Comparison of ENCODE assay signal across 12 cellular contexts in genomic region chr13:108957369-108958012, GRCh38.
DNase-seq lines count a peak whose midpoint lies in the region; TF ChIP-seq lines count a peak whose summit lies in the region.
"Had no signal": no experiment of that assay in that cellular context is flagged by ENCODE, and none has a peak within 500 bp of the region (broad histone marks: within the 10 kb centered on the region; RNA-seq: fewer than 3 reads in every experiment).

No MANE protein-coding gene starts in this region.

- H3K9me3 ChIP-seq in PC-9 (ENCODE audit: insufficient read depth, low read depth) = no peaks in the 10 kb centered on the region
- H3K9me3 ChIP-seq in endodermal cell (ENCODE audit: control insufficient read depth, low read length) = no peaks in the 10 kb centered on the region
- H3K9me3 ChIP-seq in neural progenitor cell (ENCODE audit: low read depth) = no peaks in the 10 kb centered on the region
- H3K9me3 ChIP-seq in tibial artery = no peaks in the 10 kb centered on the region
- H3K9me3 ChIP-seq in colonic mucosa = no peaks in the 10 kb centered on the region
- H3K9me3 ChIP-seq: thyroid gland had no signal

- H2AFZ ChIP-seq in PC-9 = peak overlapping the region; percentile 69
- no peak overlapping the region for H2AFZ ChIP-seq in neural progenitor cell (replicated peaks)

- 0 out of 2 replicates have a peak, but pooled peaks cover 2% of the 10 kb centered on the region for H3K27me3 ChIP-seq in BJ (ENCODE audit: control insufficient read depth, insufficient read depth, low read length)
- H3K27me3 ChIP-seq in PC-9 (ENCODE audit: insufficient read depth, low read depth) = no peaks in the 10 kb centered on the region
- no peaks in the 10 kb centered on the region for H3K27me3 ChIP-seq in endodermal cell (ENCODE audit: control insufficient read depth, insufficient read depth, low read length, poor library complexity, severe bottlenecking)
- H3K27me3 ChIP-seq in neural progenitor cell = no peaks in the 10 kb centered on the region
- H3K27me3 ChIP-seq in tibial artery = no peaks in the 10 kb centered on the region
- no peaks in the 10 kb centered on the region for H3K27me3 ChIP-seq in colonic mucosa
- H3K27me3 ChIP-seq: thyroid gland had no signal

- H4K20me1 ChIP-seq in PC-9 (ENCODE audit: insufficient read depth) = no peaks in the 10 kb centered on the region
- H4K20me1 ChIP-seq in neural progenitor cell (ENCODE audit: low read depth) = no peaks in the 10 kb centered on the region

- H3K4me3 ChIP-seq in BJ (ENCODE audit: low read depth, low read length) (no peak overlapping the region), PC-9 (peak overlapping the region; percentile 42; the same call in 1 of the 2 replicates), endodermal cell (ENCODE audit: low read length) (no peak overlapping the region), neural progenitor cell (no peak overlapping the region), tibial artery (no peak overlapping the region), colonic mucosa (no peak overlapping the region)
- H3K4me3 ChIP-seq: thyroid gland had no signal

- intact Hi-C loops in PC-9 (cut with micrococcal nuclease; ENCODE audit: unreplicated experiment) = loop anchor here (1.0 kb wide), 1 partner anchor 42 kb away; no protein-coding TSS in a partner anchor
- intact Hi-C loops in tibial artery (cut with DNase I; ENCODE audit: low total_unique reads) = no loop called here
- intact Hi-C loops in colonic mucosa (cut with DNase I) = no loop called here

- POLR2A ChIA-PET in BJ (lab: Charles Lee) (no interaction called here), PC-9 (lab: Charles Lee; ENCODE audit: unreplicated experiment) (interaction anchor here (0.5 to 0.6 kb wide), 4 partner anchors 29 to 216 kb away, joined by 3 to 12 read pairs (median 4); no protein-coding TSS in a partner anchor)

- H3K4me3 Mint-ChIP-seq in endodermal cell = no peak overlapping the region
- no peak overlapping the region for H3K4me3 Mint-ChIP-seq in neural progenitor cell

- BruUV-seq in PC-9 (replicated peaks; lab: Mats Ljungman, UMichigan) = no TSS peak

- DNase-seq in BJ (ENCODE audit: low read depth) (peak; percentile 83), PC-9 (peak; percentile 64 to 95), endodermal cell (no peak), neural progenitor cell (ENCODE audit: low spot score) (peak; percentile 8), NCI-H1417 treated with DMSO at 0.1 percent for 48 hours (lab: John Stamatoyannopoulos, UW) (no peak), tibial artery (no peak), colonic mucosa (no peak), globus pallidus (ENCODE audit: low spot score) (no peak)
- DNase-seq: DMS153; NCI-H510A; stimulated activated CD4-positive, alpha-beta T cell treated with anti-CD3 and anti-CD28 coated beads, Interleukin-2, amount 100 ng/mL, for 48 hours; thyroid gland had no signal

- CTCF ChIA-PET in BJ (lab: Yijun Ruan, JAX) = interaction anchor here (0.7 kb wide), 1 partner anchor 43 kb away, joined by 3 read pairs; no protein-coding TSS in a partner anchor
- CTCF ChIA-PET in PC-9 (lab: Charles Lee) = no interaction called here

- H3K9me3 Mint-ChIP-seq in endodermal cell (no peaks in the 10 kb centered on the region), neural progenitor cell (no peaks in the 10 kb centered on the region)

- H3K27ac Mint-ChIP-seq in endodermal cell (no peak overlapping the region), neural progenitor cell (no peak overlapping the region)

- H3K27ac ChIP-seq in PC-9 = peak overlapping the region; percentile 81
- H3K27ac ChIP-seq in endodermal cell (ENCODE audit: low read depth, low read length) = no peak overlapping the region
- no peak overlapping the region for H3K27ac ChIP-seq in neural progenitor cell
- no peak overlapping the region for H3K27ac ChIP-seq in tibial artery
- H3K27ac ChIP-seq in colonic mucosa = no peak overlapping the region
- H3K27ac ChIP-seq: thyroid gland had no signal

- peaks cover 43% of the 10 kb centered on the region for H3K4me1 ChIP-seq in PC-9 (replicated peaks; ENCODE audit: insufficient read depth)
- no peaks in the 10 kb centered on the region for H3K4me1 ChIP-seq in endodermal cell (ENCODE audit: control insufficient read depth, insufficient read depth, low read length)
- no peaks in the 10 kb centered on the region for H3K4me1 ChIP-seq in neural progenitor cell
- peaks cover 0 to 27% (median 6%) of the 10 kb centered on the region in 4 donors for H3K4me1 ChIP-seq in tibial artery
- H3K4me1 ChIP-seq in colonic mucosa = no peaks in the 10 kb centered on the region
- H3K4me1 ChIP-seq: thyroid gland had no signal

- H3K27me3 Mint-ChIP-seq in endodermal cell (ENCODE audit: insufficient read depth) (no peaks in the 10 kb centered on the region), neural progenitor cell (ENCODE audit: insufficient read depth, low read depth) (no peaks in the 10 kb centered on the region)

- H3K4me2 ChIP-seq in PC-9 = peak overlapping the region; percentile 81
- H3K4me2 ChIP-seq in neural progenitor cell = no peak overlapping the region

- no peak overlapping the region for H3K9ac ChIP-seq in endodermal cell (ENCODE audit: extremely low read depth, low read length, poor library complexity, severe bottlenecking)
- H3K9ac ChIP-seq in neural progenitor cell = no peak overlapping the region
- H3K9ac ChIP-seq in colonic mucosa (ENCODE audit: low read depth in 2 of 2, low read length in 2 of 2) = no peak overlapping the region

- TF ChIP-seq CTCF in BJ (IDR thresholded peaks at IDR 0.05; ENCODE audit: insufficient read depth, low read depth, low read length) = 0 out of 2 replicates have a peak, but pooled peaks have one; percentile 4
- TF ChIP-seq CTCF in PC-9 (conservative IDR thresholded peaks at IDR 0.05) = 0 out of 2 replicates have a peak, but pooled peaks have one; percentile 15
- peak; percentile 14 for TF ChIP-seq CTCF in endodermal cell (conservative IDR thresholded peaks at IDR 0.05)
- no peak for TF ChIP-seq CTCF in neural progenitor cell (IDR thresholded peaks at IDR 0.05)
- TF ChIP-seq CTCF in tibial artery (IDR thresholded peaks at IDR 0.05) = no peak
- TF ChIP-seq CTCF in colonic mucosa (IDR thresholded peaks at IDR 0.05) = no peak

- H3K4me1 Mint-ChIP-seq in endodermal cell (no peaks in the 10 kb centered on the region), neural progenitor cell (peaks cover 20% of the 10 kb centered on the region)

- peaks cover 29% of the 10 kb centered on the region for H3F3A ChIP-seq in PC-9 (ENCODE audit: insufficient read depth, low read depth)
- H3F3A ChIP-seq in neural progenitor cell (ENCODE audit: low read depth) = no peaks in the 10 kb centered on the region

- peaks cover 6% of the 10 kb centered on the region; the same call in 1 of the 2 replicates for H3K79me2 ChIP-seq in PC-9 (ENCODE audit: low read depth)
- no peaks in the 10 kb centered on the region for H3K79me2 ChIP-seq in neural progenitor cell (ENCODE audit: low read depth)

- H3K36me3 ChIP-seq in BJ (ENCODE audit: control insufficient read depth, insufficient read depth, low read length) = no peaks in the 10 kb centered on the region
- no peaks in the 10 kb centered on the region for H3K36me3 ChIP-seq in PC-9 (ENCODE audit: low read depth)
- no peaks in the 10 kb centered on the region for H3K36me3 ChIP-seq in endodermal cell (ENCODE audit: control insufficient read depth, insufficient read depth, low read length)
- H3K36me3 ChIP-seq in neural progenitor cell = no peaks in the 10 kb centered on the region
- no peaks in the 10 kb centered on the region for H3K36me3 ChIP-seq in tibial artery
- no peaks in the 10 kb centered on the region for H3K36me3 ChIP-seq in colonic mucosa
- H3K36me3 ChIP-seq: thyroid gland had no signal

- H3K9me2 ChIP-seq in PC-9 (ENCODE audit: insufficient read depth) = no peaks in the 10 kb centered on the region

- H3K36me3 Mint-ChIP-seq in endodermal cell (ENCODE audit: low read depth) (no peaks in the 10 kb centered on the region), neural progenitor cell (no peaks in the 10 kb centered on the region)

- 87 to 96% methylated on average over 8 to 11 of the region's 11 CpGs for WGBS in endodermal cell (ENCODE audit: insufficient coverage in 1 of 2, insufficient read length in 1 of 2), 2 experiments

Comparison
In these comparisons a context has a peak if more than half of its experiments do, and no peak if none do; other contexts are left out.
1. DNase-seq: peak in BJ (single experiment), PC-9 (2 of 2) and neural progenitor cell (single experiment); none in endodermal cell (single experiment), NCI-H1417 treated with DMSO at 0.1 percent for 48 hours (single experiment), tibial artery (0 of 2), colonic mucosa (single experiment) and globus pallidus (single experiment).
2. CTCF ChIP-seq: peak in BJ (single experiment), PC-9 (single experiment) and endodermal cell (single experiment); none in neural progenitor cell (single experiment), tibial artery (0 of 2) and colonic mucosa (single experiment).